ENCODE assay signal across 1 cellular context in the genomic region with DNA sequence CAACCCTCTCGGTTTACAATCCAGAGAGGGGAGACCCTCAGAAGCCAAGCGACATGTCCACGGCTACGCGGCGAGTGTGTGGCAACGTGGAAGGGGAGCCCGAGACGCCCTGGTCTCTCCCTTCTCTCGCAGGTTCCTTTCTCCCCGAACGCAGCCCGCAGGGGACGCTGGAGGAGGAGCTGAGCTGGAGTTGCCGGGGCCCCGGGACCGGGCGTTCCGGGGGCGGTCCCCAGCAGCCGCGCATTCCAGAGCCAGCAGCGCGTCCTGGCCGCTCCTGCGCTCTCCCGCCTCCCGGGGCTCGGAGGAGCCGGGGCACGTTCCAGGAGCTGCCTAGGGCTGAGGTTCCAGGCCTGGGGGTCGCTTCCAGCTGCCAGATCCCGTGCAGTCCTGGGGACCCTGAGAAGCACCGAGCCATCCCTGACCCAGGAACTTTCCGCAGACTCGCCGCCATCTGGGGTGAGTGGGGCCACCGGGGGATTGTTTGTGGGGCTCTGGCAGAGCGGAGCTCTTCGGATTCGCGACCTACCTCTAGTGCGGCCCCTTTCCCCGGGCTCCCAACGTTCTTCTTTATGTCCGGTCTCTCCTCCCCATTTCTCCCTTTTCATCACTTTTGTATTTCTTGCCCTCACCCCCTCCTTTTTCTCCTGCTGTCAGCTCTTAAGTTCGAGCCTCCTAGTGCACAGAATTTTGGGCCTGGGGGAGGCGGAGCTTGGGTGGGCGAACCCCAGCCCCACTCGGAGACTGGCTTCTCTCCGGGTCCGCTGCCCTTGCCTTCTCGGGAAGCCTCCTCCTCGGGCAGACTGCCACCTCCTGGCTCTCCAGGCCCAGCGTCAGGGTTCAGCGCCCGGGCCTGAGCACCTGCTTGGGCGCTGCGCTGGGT.
A peak's percentile ranks its signal among the peaks of the same experiment; 100 is the strongest.
TF ChIP-seq lines count a peak whose summit lies in the region.

A gene with protein sequence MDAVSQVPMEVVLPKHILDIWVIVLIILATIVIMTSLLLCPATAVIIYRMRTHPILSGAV (plus strand): TSS at position 241 of the 880 bp plus-strand sequence. CDS start 16,684 bp downstream, outside the sequence.

TF ChIP-seq in HEK293, 187 proteins besides CTCF, POLR2A, EP300 and RAD21 (continued from another document and continues in another):
- TF ChIP-seq, protein P1, sequence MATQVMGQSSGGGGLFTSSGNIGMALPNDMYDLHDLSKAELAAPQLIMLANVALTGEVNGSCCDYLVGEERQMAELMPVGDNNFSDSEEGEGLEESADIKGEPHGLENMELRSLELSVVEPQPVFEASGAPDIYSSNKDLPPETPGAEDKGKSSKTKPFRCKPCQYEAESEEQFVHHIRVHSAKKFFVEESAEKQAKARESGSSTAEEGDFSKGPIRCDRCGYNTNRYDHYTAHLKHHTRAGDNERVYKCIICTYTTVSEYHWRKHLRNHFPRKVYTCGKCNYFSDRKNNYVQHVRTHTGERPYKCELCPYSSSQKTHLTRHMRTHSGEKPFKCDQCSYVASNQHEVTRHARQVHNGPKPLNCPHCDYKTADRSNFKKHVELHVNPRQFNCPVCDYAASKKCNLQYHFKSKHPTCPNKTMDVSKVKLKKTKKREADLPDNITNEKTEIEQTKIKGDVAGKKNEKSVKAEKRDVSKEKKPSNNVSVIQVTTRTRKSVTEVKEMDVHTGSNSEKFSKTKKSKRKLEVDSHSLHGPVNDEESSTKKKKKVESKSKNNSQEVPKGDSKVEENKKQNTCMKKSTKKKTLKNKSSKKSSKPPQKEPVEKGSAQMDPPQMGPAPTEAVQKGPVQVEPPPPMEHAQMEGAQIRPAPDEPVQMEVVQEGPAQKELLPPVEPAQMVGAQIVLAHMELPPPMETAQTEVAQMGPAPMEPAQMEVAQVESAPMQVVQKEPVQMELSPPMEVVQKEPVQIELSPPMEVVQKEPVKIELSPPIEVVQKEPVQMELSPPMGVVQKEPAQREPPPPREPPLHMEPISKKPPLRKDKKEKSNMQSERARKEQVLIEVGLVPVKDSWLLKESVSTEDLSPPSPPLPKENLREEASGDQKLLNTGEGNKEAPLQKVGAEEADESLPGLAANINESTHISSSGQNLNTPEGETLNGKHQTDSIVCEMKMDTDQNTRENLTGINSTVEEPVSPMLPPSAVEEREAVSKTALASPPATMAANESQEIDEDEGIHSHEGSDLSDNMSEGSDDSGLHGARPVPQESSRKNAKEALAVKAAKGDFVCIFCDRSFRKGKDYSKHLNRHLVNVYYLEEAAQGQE (tag by site-specific recombination; IDR thresholded peaks at IDR 0.05): no peak
- TF ChIP-seq, protein P2, sequence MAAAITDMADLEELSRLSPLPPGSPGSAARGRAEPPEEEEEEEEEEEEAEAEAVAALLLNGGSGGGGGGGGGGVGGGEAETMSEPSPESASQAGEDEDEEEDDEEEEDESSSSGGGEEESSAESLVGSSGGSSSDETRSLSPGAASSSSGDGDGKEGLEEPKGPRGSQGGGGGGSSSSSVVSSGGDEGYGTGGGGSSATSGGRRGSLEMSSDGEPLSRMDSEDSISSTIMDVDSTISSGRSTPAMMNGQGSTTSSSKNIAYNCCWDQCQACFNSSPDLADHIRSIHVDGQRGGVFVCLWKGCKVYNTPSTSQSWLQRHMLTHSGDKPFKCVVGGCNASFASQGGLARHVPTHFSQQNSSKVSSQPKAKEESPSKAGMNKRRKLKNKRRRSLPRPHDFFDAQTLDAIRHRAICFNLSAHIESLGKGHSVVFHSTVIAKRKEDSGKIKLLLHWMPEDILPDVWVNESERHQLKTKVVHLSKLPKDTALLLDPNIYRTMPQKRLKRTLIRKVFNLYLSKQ (tag by site-specific recombination; IDR thresholded peaks at IDR 0.05; ENCODE audit: borderline replicate concordance): no peak
- TF ChIP-seq ZNF501 (tag by site-specific recombination; IDR thresholded peaks at IDR 0.05) (peak; percentile 63; the same call in 1 of the 2 replicates), ZNF510 (tag by site-specific recombination; IDR thresholded peaks at IDR 0.05; ENCODE audit: insufficient replicate concordance) (no peak), KLF9 (tag by site-specific recombination; IDR thresholded peaks at IDR 0.05; ENCODE audit: low read depth) (peak; percentile 68), IKZF3 (tag by site-specific recombination; IDR thresholded peaks at IDR 0.05) (peak; percentile 96), ZSCAN30 (tag by site-specific recombination; IDR thresholded peaks at IDR 0.05) (peak; percentile 68; the same call in 1 of the 2 replicates), ZNF544 (tag by site-specific recombination; IDR thresholded peaks at IDR 0.05) (no peak), OSR2 (tag by site-specific recombination; IDR thresholded peaks at IDR 0.05) (peak; percentile 31; the same call in 1 of the 2 replicates), ZNF571 (tag by site-specific recombination; IDR thresholded peaks at IDR 0.05) (no peak), ZNF423 (tag by site-specific recombination; IDR thresholded peaks at IDR 0.05) (no peak), WT1 (tag by site-specific recombination; IDR thresholded peaks at IDR 0.05) (0 out of 2 replicates have a peak, but pooled peaks have one; percentile 24), GLIS1 (tag by site-specific recombination; IDR thresholded peaks at IDR 0.05) (peak; percentile 97), TRIM28 (IDR thresholded peaks at IDR 0.05; ENCODE audit: borderline replicate concordance, low read length) (no peak), ZNF394 (tag by site-specific recombination; IDR thresholded peaks at IDR 0.05; ENCODE audit: borderline replicate concordance) (peak; percentile 60; the same call in 1 of the 2 replicates), ZNF391 (tag by site-specific recombination; IDR thresholded peaks at IDR 0.05; ENCODE audit: borderline replicate concordance, low read depth) (peak; percentile 27; the same call in 1 of the 2 replicates), ZNF701 (tag by site-specific recombination; IDR thresholded peaks at IDR 0.05) (no peak), ZNF777 (tag by site-specific recombination; IDR thresholded peaks at IDR 0.05; ENCODE audit: borderline replicate concordance) (no peak), SCRT2 (tag by site-specific recombination; IDR thresholded peaks at IDR 0.05) (no peak), KLF8 (tag by site-specific recombination; IDR thresholded peaks at IDR 0.05) (peak; percentile 53; the same call in 1 of the 2 replicates), ZBTB17 (tag by site-specific recombination; IDR thresholded peaks at IDR 0.05) (peak; percentile 81), ZBTB48 (tag by site-specific recombination; IDR thresholded peaks at IDR 0.05) (peak; percentile 64; the same call in 1 of the 2 replicates), MEIS1 (CRISPR knock-in tag; IDR thresholded peaks at IDR 0.05; ENCODE audit: borderline replicate concordance) (no peak), KLF1 (tag by site-specific recombination; IDR thresholded peaks at IDR 0.05) (peak; percentile 22; the same call in 1 of the 2 replicates), ZNF157 (tag by site-specific recombination; IDR thresholded peaks at IDR 0.05) (no peak), ZNF223 (tag by site-specific recombination; IDR thresholded peaks at IDR 0.05) (no peak), ZNF324 (tag by site-specific recombination; IDR thresholded peaks at IDR 0.05) (peak; percentile 37; the same call in 1 of the 2 replicates), SP3 (tag by site-specific recombination; IDR thresholded peaks at IDR 0.05) (peak; percentile 79), ZNF600 (tag by site-specific recombination; IDR thresholded peaks at IDR 0.05) (peak; percentile 92), ZNF341 (tag by site-specific recombination; IDR thresholded peaks at IDR 0.05; ENCODE audit: low read depth) (peak; percentile 73), ZNF10 (tag by site-specific recombination; IDR thresholded peaks at IDR 0.05) (no peak), ZNF335 (tag by site-specific recombination; conservative IDR thresholded peaks at IDR 0.05) (peak; percentile 75), ZEB2 (tag by site-specific recombination; IDR thresholded peaks at IDR 0.05) (0 out of 2 replicates have a peak, but pooled peaks have one; percentile 43), ZNF792 (tag by site-specific recombination; IDR thresholded peaks at IDR 0.05) (no peak), ZNF184 (tag by site-specific recombination; IDR thresholded peaks at IDR 0.05) (no peak), ZNF629 (tag by site-specific recombination; IDR thresholded peaks at IDR 0.05) (peak; percentile 35; the same call in 1 of the 2 replicates), GLIS2 (tag by site-specific recombination; IDR thresholded peaks at IDR 0.05) (peak; percentile 95), ZNF561 (tag by site-specific recombination; IDR thresholded peaks at IDR 0.05; ENCODE audit: borderline replicate concordance) (0 out of 2 replicates have a peak, but pooled peaks have one; percentile 62), TCF7L2 (IDR thresholded peaks at IDR 0.05; ENCODE audit: borderline replicate concordance, low read depth, low read length) (no peak), ZNF654 (tag by site-specific recombination; IDR thresholded peaks at IDR 0.05; ENCODE audit: low read depth) (peak; percentile 60), REPIN1 (tag by site-specific recombination; IDR thresholded peaks at IDR 0.05; ENCODE audit: low read depth) (no peak)
- TF ChIP-seq, protein P3, sequence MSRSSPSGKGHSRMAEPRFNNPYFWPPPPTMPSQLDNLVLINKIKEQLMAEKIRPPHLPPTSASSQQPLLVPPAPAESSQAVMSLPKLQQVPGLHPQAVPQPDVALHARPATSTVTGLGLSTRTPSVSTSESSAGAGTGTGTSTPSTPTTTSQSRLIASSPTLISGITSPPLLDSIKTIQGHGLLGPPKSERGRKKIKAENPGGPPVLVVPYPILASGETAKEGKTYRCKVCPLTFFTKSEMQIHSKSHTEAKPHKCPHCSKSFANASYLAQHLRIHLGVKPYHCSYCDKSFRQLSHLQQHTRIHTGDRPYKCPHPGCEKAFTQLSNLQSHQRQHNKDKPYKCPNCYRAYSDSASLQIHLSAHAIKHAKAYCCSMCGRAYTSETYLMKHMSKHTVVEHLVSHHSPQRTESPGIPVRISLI (tag by site-specific recombination; IDR thresholded peaks at IDR 0.05): no peak
- TF ChIP-seq, protein P4, sequence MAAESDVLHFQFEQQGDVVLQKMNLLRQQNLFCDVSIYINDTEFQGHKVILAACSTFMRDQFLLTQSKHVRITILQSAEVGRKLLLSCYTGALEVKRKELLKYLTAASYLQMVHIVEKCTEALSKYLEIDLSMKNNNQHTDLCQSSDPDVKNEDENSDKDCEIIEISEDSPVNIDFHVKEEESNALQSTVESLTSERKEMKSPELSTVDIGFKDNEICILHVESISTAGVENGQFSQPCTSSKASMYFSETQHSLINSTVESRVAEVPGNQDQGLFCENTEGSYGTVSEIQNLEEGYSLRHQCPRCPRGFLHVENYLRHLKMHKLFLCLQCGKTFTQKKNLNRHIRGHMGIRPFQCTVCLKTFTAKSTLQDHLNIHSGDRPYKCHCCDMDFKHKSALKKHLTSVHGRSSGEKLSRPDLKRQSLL (tag by site-specific recombination; IDR thresholded peaks at IDR 0.05): peak; percentile 97
- TF ChIP-seq, protein P5, sequence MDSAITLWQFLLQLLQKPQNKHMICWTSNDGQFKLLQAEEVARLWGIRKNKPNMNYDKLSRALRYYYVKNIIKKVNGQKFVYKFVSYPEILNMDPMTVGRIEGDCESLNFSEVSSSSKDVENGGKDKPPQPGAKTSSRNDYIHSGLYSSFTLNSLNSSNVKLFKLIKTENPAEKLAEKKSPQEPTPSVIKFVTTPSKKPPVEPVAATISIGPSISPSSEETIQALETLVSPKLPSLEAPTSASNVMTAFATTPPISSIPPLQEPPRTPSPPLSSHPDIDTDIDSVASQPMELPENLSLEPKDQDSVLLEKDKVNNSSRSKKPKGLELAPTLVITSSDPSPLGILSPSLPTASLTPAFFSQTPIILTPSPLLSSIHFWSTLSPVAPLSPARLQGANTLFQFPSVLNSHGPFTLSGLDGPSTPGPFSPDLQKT (IDR thresholded peaks at IDR 0.05; ENCODE audit: borderline replicate concordance, low read depth, low read length): no peak
- TF ChIP-seq, protein P6, sequence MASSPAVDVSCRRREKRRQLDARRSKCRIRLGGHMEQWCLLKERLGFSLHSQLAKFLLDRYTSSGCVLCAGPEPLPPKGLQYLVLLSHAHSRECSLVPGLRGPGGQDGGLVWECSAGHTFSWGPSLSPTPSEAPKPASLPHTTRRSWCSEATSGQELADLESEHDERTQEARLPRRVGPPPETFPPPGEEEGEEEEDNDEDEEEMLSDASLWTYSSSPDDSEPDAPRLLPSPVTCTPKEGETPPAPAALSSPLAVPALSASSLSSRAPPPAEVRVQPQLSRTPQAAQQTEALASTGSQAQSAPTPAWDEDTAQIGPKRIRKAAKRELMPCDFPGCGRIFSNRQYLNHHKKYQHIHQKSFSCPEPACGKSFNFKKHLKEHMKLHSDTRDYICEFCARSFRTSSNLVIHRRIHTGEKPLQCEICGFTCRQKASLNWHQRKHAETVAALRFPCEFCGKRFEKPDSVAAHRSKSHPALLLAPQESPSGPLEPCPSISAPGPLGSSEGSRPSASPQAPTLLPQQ (tag by site-specific recombination; IDR thresholded peaks at IDR 0.05): peak; percentile 85
- TF ChIP-seq, protein P7, sequence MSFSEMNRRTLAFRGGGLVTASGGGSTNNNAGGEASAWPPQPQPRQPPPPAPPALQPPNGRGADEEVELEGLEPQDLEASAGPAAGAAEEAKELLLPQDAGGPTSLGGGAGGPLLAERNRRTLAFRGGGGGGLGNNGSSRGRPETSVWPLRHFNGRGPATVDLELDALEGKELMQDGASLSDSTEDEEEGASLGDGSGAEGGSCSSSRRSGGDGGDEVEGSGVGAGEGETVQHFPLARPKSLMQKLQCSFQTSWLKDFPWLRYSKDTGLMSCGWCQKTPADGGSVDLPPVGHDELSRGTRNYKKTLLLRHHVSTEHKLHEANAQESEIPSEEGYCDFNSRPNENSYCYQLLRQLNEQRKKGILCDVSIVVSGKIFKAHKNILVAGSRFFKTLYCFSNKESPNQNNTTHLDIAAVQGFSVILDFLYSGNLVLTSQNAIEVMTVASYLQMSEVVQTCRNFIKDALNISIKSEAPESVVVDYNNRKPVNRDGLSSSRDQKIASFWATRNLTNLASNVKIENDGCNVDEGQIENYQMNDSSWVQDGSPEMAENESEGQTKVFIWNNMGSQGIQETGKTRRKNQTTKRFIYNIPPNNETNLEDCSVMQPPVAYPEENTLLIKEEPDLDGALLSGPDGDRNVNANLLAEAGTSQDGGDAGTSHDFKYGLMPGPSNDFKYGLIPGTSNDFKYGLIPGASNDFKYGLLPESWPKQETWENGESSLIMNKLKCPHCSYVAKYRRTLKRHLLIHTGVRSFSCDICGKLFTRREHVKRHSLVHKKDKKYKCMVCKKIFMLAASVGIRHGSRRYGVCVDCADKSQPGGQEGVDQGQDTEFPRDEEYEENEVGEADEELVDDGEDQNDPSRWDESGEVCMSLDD (tag by site-specific recombination; IDR thresholded peaks at IDR 0.05): 0 out of 2 replicates have a peak, but pooled peaks have one; percentile 63
- TF ChIP-seq, protein P8, sequence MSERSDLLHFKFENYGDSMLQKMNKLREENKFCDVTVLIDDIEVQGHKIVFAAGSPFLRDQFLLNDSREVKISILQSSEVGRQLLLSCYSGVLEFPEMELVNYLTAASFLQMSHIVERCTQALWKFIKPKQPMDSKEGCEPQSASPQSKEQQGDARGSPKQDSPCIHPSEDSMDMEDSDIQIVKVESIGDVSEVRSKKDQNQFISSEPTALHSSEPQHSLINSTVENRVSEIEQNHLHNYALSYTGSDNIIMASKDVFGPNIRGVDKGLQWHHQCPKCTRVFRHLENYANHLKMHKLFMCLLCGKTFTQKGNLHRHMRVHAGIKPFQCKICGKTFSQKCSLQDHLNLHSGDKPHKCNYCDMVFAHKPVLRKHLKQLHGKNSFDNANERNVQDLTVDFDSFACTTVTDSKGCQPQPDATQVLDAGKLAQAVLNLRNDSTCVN (tag by site-specific recombination; optimal IDR thresholded peaks at IDR 0.05): peak; percentile 94
